Comparison of ENCODE assay signal across 8 cellular contexts in the genomic region with DNA sequence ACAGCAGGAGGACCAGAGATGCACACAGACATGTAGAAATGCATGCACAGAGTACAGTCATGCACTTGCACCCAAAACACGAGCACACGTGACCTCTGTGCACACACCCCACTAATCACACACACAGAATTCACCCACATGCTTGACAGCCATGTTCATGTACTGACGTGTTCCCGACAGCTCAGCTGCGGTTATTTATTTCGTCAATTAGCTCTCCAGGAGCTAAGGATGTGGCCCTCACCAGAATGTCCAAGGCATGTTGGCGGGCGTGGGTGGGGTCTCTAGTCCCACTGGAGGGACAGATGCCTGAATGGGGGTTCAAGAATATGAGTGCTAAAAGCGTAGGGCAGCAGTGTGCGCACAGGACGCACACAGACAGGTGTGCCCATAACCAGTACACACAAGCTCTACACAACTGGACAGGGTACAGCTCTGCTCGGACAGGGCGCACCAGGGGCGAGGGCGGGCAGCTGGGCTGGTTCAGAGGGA. TPM values are rescaled to one million over a fixed set of nuclear protein-coding genes. Genes with fewer than 3 reads are reported as not detected.
DNase-seq lines count a peak whose midpoint lies in the region; ATAC-seq, FAIRE-seq and TF ChIP-seq lines count a peak whose summit lies in the region.

No MANE protein-coding gene starts in this region.

- no peak for TF ChIP-seq RAD21 in neural cell (conservative IDR thresholded peaks at IDR 0.05)

- H3K56ac ChIP-seq in H9 (ENCODE audit: insufficient read length, low read depth, low read length), result no peak overlapping the region

- H3K4ac ChIP-seq in H9 (ENCODE audit: low read depth, low read length), result no peak overlapping the region

- H3K23me2 ChIP-seq in H9 (ENCODE audit: insufficient read length, low read depth, low read length, poor library complexity, severe bottlenecking), result peaks cover 16% of the 10 kb centered on the region

- H2AK5ac ChIP-seq in H9 (ENCODE audit: insufficient read length, low read length), result no peak overlapping the region

- H3K4me3 Mint-ChIP-seq in Calu3 (ENCODE audit: low read depth, unreplicated experiment) (peak overlapping the region; percentile 81), H9 (peak overlapping the region; percentile 93 to 95)

- intact Hi-C loops in Calu3 (cut with micrococcal nuclease; ENCODE audit: unreplicated experiment), result no loop called here

- H2AFZ ChIP-seq in H9 (ENCODE audit: low read length), result no peak overlapping the region
- H2AFZ ChIP-seq in neural cell (ENCODE audit: low read depth, low read length), result peak overlapping the region; percentile 6

- no peak overlapping the region for H2BK5ac ChIP-seq in H9 (ENCODE audit: insufficient read length, low read length)

- no peaks in the 10 kb centered on the region for H3K27me3 ChIP-seq in H9 (ENCODE audit: insufficient read depth, low read length)
- H3K27me3 ChIP-seq in RWPE2 (ENCODE audit: insufficient read depth, poor library complexity, severe bottlenecking), result no peaks in the 10 kb centered on the region
- H3K27me3 ChIP-seq in effector memory CD4-positive, alpha-beta T cell (replicated peaks; ENCODE audit: control insufficient read depth, insufficient read depth, low read length, poor library complexity, severe bottlenecking), result no peaks in the 10 kb centered on the region
- no peaks in the 10 kb centered on the region for H3K27me3 ChIP-seq in neural cell (ENCODE audit: insufficient read depth, low read depth, low read length)

- H3T11ph ChIP-seq in H9 (ENCODE audit: low read length), result no peak overlapping the region

- no peak overlapping the region for H4K91ac ChIP-seq in H9 (ENCODE audit: insufficient read length, low read depth, low read length)

- peak; percentile 24 for ATAC-seq in RWPE2 (ENCODE audit: low read depth)

- H4K20me1 ChIP-seq in H9 (ENCODE audit: control insufficient read depth, insufficient read depth, insufficient read length) (no peaks in the 10 kb centered on the region), neural cell (ENCODE audit: insufficient read depth) (no peaks in the 10 kb centered on the region)

- CTCF ChIA-PET in Calu3 (lab: Charles Lee), result interaction anchor here (0.8 to 2.5 kb wide), 12 partner anchors 10 to 443 kb away, joined by 3 to 26 read pairs (median 4); a partner anchor contains a TSS

- no peak overlapping the region for H2BK12ac ChIP-seq in H9 (ENCODE audit: insufficient read length, low read depth, low read length)

- H3K36me3 ChIP-seq in RWPE2 (ENCODE audit: low read depth), result peaks cover 24% of the 10 kb centered on the region
- H3K36me3 ChIP-seq in effector memory CD4-positive, alpha-beta T cell (ENCODE audit: control insufficient read depth, insufficient read depth, low read length), result peaks cover 13% of the 10 kb centered on the region
- no peaks in the 10 kb centered on the region for H3K36me3 ChIP-seq in neural cell (ENCODE audit: insufficient read depth, low read length)

- H3K27me3 Mint-ChIP-seq in Calu3 (ENCODE audit: unreplicated experiment) (no peaks in the 10 kb centered on the region), H9 (ENCODE audit: low read depth) (peaks cover 1% of the 10 kb centered on the region; the same call in 1 of the 2 replicates)

- H3K9me2 ChIP-seq in neural cell (ENCODE audit: insufficient read depth, low read length), result no peaks in the 10 kb centered on the region

- no peaks in the 10 kb centered on the region for H3F3A ChIP-seq in neural cell (ENCODE audit: insufficient read depth, low read length, poor library complexity, severe bottlenecking)

- no peak overlapping the region for H3K14ac ChIP-seq in H9 (ENCODE audit: insufficient read depth, low read length)

- H3K79me1 ChIP-seq in H9 (ENCODE audit: insufficient read depth, low read depth, low read length, poor library complexity, severe bottlenecking), result peaks cover 6% of the 10 kb centered on the region

- H3K9me3 Mint-ChIP-seq in Calu3 (ENCODE audit: low read depth, unreplicated experiment), result no peaks in the 10 kb centered on the region
- H3K9me3 Mint-ChIP-seq in H9, result no peaks in the 10 kb centered on the region

- H3K4me1 ChIP-seq in H9 (ENCODE audit: insufficient read depth, low read length), result peaks cover 3% of the 10 kb centered on the region; the same call in 1 of the 2 replicates
- peaks cover 15% of the 10 kb centered on the region for H3K4me1 ChIP-seq in RWPE2 (ENCODE audit: insufficient read depth, poor library complexity, severe bottlenecking)
- H3K4me1 ChIP-seq in effector memory CD4-positive, alpha-beta T cell (ENCODE audit: control insufficient read depth, insufficient read depth, low read length, poor library complexity, severe bottlenecking), result peaks cover 36% of the 10 kb centered on the region

- H2BK120ac ChIP-seq in H9 (ENCODE audit: low read depth, low read length, poor library complexity, severe bottlenecking), result no peak overlapping the region

- H3K4me1 Mint-ChIP-seq in Calu3 (ENCODE audit: low read depth, unreplicated experiment), result peaks cover 49% of the 10 kb centered on the region
- peaks cover 27% of the 10 kb centered on the region in 2 experiments for H3K4me1 Mint-ChIP-seq in H9

- H3K4me2 ChIP-seq in H9 (ENCODE audit: insufficient read depth, insufficient read length, low read length), result peak overlapping the region; percentile 67
- H3K4me2 ChIP-seq in neural cell (ENCODE audit: low read length), result peak overlapping the region; percentile 63

- no peak overlapping the region for H4K5ac ChIP-seq in H9 (ENCODE audit: insufficient read length, low read depth, low read length)

- H3K9me3 ChIP-seq in H9 (ENCODE audit: control insufficient read depth, low read depth, low read length) (no peaks in the 10 kb centered on the region), RWPE2 (ENCODE audit: severe bottlenecking) (no peaks in the 10 kb centered on the region), neural cell (ENCODE audit: low read length) (no peaks in the 10 kb centered on the region)
- no peaks in the 10 kb centered on the region for H3K9me3 ChIP-seq in effector memory CD4-positive, alpha-beta T cell (ENCODE audit: control insufficient read depth, low read length)

- peak overlapping the region; percentile 87 for H3K27ac Mint-ChIP-seq in Calu3 (ENCODE audit: unreplicated experiment)
- peak overlapping the region in 1 of 3 experiments; percentile 7; a peak in 2 of 7 replicates for H3K27ac Mint-ChIP-seq in H9

- FAIRE-seq in D721Med (lab: Jason Lieb, UNC), result no peak

- H3K79me2 ChIP-seq in H9 (ENCODE audit: insufficient read depth, low read length), result peaks cover 4% of the 10 kb centered on the region; the same call in 1 of the 2 replicates
- H3K79me2 ChIP-seq in neural cell (replicated peaks; ENCODE audit: insufficient read depth, low read length), result peaks cover 19% of the 10 kb centered on the region

- no peak overlapping the region for H3K27ac ChIP-seq in H9 (ENCODE audit: insufficient read length, low read depth, low read length)
- H3K27ac ChIP-seq in RWPE2 (ENCODE audit: poor library complexity, severe bottlenecking), result peak overlapping the region; percentile 73
- H3K27ac ChIP-seq in effector memory CD4-positive, alpha-beta T cell (ENCODE audit: insufficient read depth, low read length, poor library complexity, severe bottlenecking), result peak overlapping the region; percentile 90
- peak overlapping the region; percentile 65 for H3K27ac ChIP-seq in neural cell (ENCODE audit: low read length)

- peaks cover 88% of the 10 kb centered on the region for H3K36me3 Mint-ChIP-seq in Calu3 (ENCODE audit: insufficient read depth, unreplicated experiment)
- H3K36me3 Mint-ChIP-seq in H9 (ENCODE audit: insufficient read depth in 1 of 3, low read depth in 3 of 3), result peaks cover 17 to 31% (median 30%) of the 10 kb centered on the region in 3 experiments

- no peak for DNase-seq in Calu3
- DNase-seq in H9, result no peak
- peak; percentile 87 for DNase-seq in RWPE2 (ENCODE audit: low spot score)
- DNase-seq in effector memory CD4-positive, alpha-beta T cell, result peak in 1 of 3 donors; percentile 31
- DNase-seq in mucosa of gallbladder (ENCODE audit: low spot score), result no peak
- DNase-seq in Kasumi-1 (lab: John Stamatoyannopoulos, UW), result no peak
- DNase-seq in D721Med (ENCODE audit: insufficient read length, low spot score), result no peak

- TF ChIP-seq CTCF in Calu3 (IDR thresholded peaks at IDR 0.05; ENCODE audit: unreplicated experiment) (no peak), H9 (conservative IDR thresholded peaks at IDR 0.05) (no peak), RWPE2 (IDR thresholded peaks at IDR 0.05; ENCODE audit: poor library complexity, severe bottlenecking) (no peak), neural cell (IDR thresholded peaks at IDR 0.05; ENCODE audit: poor library complexity, severe bottlenecking) (no peak), D721Med (IDR thresholded peaks at IDR 0.05; ENCODE audit: insufficient read depth, missing control alignments) (no peak)

- H2BK15ac ChIP-seq in H9 (ENCODE audit: low read depth, low read length), result no peak overlapping the region

- H2BK20ac ChIP-seq in H9 (ENCODE audit: low read depth, low read length, poor library complexity, severe bottlenecking), result no peak overlapping the region

- no peak overlapping the region for H3K23ac ChIP-seq in H9 (ENCODE audit: insufficient read length, low read depth, low read length)

- no peak overlapping the region for H3K9ac ChIP-seq in H9 (ENCODE audit: extremely low read depth, insufficient read length, low read length)
- H3K9ac ChIP-seq in neural cell (ENCODE audit: low read length), result peak overlapping the region; percentile 84

- WGBS in H9 (ENCODE audit: extremely low coverage, insufficient read length, low lambda C conversion rate), result no CpG with 5 or more reads among the region's 15 CpGs

- no peak overlapping the region for H4K8ac ChIP-seq in H9 (replicated peaks; ENCODE audit: insufficient read length, low read depth, low read length)

- no peak for TF ChIP-seq EP300 in neural cell (conservative IDR thresholded peaks at IDR 0.05; ENCODE audit: poor library complexity, severe bottlenecking)

- BruUV-seq in Calu3 (replicated peaks; lab: Mats Ljungman, UMichigan), result no TSS peak

- H3K4me3 ChIP-seq in RWPE2 (ENCODE audit: severe bottlenecking), result peak overlapping the region; percentile 64
- H3K4me3 ChIP-seq in effector memory CD4-positive, alpha-beta T cell (ENCODE audit: insufficient read depth, low read depth, low read length, poor library complexity, severe bottlenecking), result peak overlapping the region; percentile 77
- H3K4me3 ChIP-seq in neural cell (ENCODE audit: low read length), result peak overlapping the region; percentile 96

- H3K18ac ChIP-seq in H9 (ENCODE audit: insufficient read length, low read depth, low read length), result no peak overlapping the region

RNA-seq across cellular contexts. Expression of a gene that starts 0.6 kb away (rescaled TPM):
- 111 and 113 TPM in 2 replicates for total RNA-seq in Calu3 (2022)
- total RNA-seq in H9 (2021), result 87.9 and 91.3 TPM in 2 replicates
- 91.9 and 94.4 TPM in 2 replicates for polyA plus RNA-seq in neural cell
- 131 and 133 TPM in 2 replicates for polyA minus RNA-seq in neural cell
- total RNA-seq in mucosa of gallbladder, result 74.7 TPM

RNA-seq across cellular contexts. Expression of a gene that starts 0.9 kb away (rescaled TPM):
- 23.6 and 23.7 TPM in 2 replicates for total RNA-seq in Calu3 (2022)
- 5.2 and 5.7 TPM in 2 replicates for total RNA-seq in H9 (2021)
- 23.3 and 28.7 TPM in 2 replicates for polyA plus RNA-seq in neural cell
- polyA minus RNA-seq in neural cell, result 10.7 and 15.9 TPM in 2 replicates
- total RNA-seq in mucosa of gallbladder, result 12.7 TPM

RNA-seq across cellular contexts. Expression of a gene that starts 10.6 kb away (rescaled TPM):
- total RNA-seq in Calu3 (2022) (58.1 and 62.8 TPM in 2 replicates), H9 (2021) (43.8 and 46.0 TPM in 2 replicates), mucosa of gallbladder (26.1 TPM)
- polyA plus RNA-seq in neural cell, result 21.6 and 25.7 TPM in 2 replicates
- polyA minus RNA-seq in neural cell, result 25.4 and 29.0 TPM in 2 replicates

RNA-seq across cellular contexts. Expression of a gene that starts 24.1 kb away (rescaled TPM):
- 85.1 and 86.3 TPM in 2 replicates for total RNA-seq in Calu3 (2022)
- total RNA-seq in H9 (2021), result 35.6 and 40.9 TPM in 2 replicates
- polyA plus RNA-seq in neural cell, result 58.9 and 66.8 TPM in 2 replicates
- polyA minus RNA-seq in neural cell, result 20.3 and 26.5 TPM in 2 replicates
- total RNA-seq in mucosa of gallbladder, result 42.4 TPM

RNA-seq across cellular contexts. Expression of a gene that starts 55.6 kb away (rescaled TPM):
- total RNA-seq in Calu3 (2022), result 4.9 and 5.0 TPM in 2 replicates
- 1.3 and 2.2 TPM in 2 replicates for total RNA-seq in H9 (2021)
- polyA plus RNA-seq in neural cell, result 6.0 and 6.4 TPM in 2 replicates
- 2.9 and 3.9 TPM in 2 replicates for polyA minus RNA-seq in neural cell
- 1.7 TPM for total RNA-seq in mucosa of gallbladder
